1 cellular context compared by ENCODE assay signal in the genomic region with DNA sequence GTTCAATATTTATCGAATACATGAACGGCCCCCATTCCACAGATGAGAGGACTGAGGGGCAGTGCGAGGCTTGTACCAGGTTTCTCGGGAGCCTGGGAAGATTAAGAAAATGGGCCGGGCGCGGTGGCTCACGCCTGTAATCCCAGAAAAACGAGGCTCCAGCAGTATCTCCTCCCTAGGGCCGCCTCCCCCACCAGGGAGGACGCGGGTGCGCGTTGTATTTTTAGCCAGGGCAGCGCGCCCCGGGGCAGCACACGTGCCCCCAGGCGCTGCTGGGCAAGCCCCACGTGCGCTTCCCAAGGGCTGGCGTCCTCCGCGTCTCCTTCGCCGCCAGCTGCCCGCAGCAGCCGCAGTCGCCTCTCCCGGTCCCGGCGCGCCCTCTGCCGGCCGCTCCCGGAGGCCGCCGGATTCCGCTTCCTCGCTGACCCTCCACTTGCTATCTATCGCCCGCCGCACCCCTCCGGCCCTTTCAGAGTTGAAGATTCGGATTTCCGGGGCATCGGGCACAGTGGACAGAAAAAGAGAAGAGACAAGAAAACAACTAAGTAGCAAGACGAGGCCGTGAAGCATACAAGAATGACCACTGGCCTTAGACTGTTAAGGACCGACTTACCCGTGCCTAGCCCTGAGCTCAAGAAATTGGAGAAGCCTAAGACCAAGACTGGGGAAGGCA.
TF ChIP-seq lines count a peak whose summit lies in the region.

No MANE protein-coding gene starts in this region.

TF ChIP-seq in A549, 52 proteins besides CTCF, POLR2A, EP300 and RAD21 (continued from another document):
- TF ChIP-seq, protein P1, sequence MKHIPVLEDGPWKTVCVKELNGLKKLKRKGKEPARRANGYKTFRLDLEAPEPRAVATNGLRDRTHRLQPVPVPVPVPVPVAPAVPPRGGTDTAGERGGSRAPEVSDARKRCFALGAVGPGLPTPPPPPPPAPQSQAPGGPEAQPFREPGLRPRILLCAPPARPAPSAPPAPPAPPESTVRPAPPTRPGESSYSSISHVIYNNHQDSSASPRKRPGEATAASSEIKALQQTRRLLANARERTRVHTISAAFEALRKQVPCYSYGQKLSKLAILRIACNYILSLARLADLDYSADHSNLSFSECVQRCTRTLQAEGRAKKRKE (CRISPR knock-in tag; IDR thresholded peaks at IDR 0.05; ENCODE audit: low read depth) = peak; percentile 92
- TF ChIP-seq NPAS2 (CRISPR knock-in tag; IDR thresholded peaks at IDR 0.05; ENCODE audit: borderline replicate concordance) = peak; percentile 97
- TF ChIP-seq NR3C1 (IDR thresholded peaks at IDR 0.05) = no peak
- no peak for TF ChIP-seq KDM1A (IDR thresholded peaks at IDR 0.05; ENCODE audit: low read depth)
- no peak for TF ChIP-seq EHMT2 (IDR thresholded peaks at IDR 0.05; ENCODE audit: low read depth)
- TF ChIP-seq TP53 (CRISPR knock-in tag; IDR thresholded peaks at IDR 0.05) = peak; percentile 64; the same call in 1 of the 2 replicates
- TF ChIP-seq BHLHE40 (IDR thresholded peaks at IDR 0.05; ENCODE audit: low read depth, low read length) = peak; percentile 85
- peak; percentile 94 for TF ChIP-seq MYC (IDR thresholded peaks at IDR 0.05; ENCODE audit: borderline replicate concordance, low read length)
- no peak for TF ChIP-seq FOSL2 (IDR thresholded peaks at IDR 0.05)
- no peak for TF ChIP-seq FOSL2 (CRISPR knock-in tag; IDR thresholded peaks at IDR 0.05)
- no peak for TF ChIP-seq CBX8 (IDR thresholded peaks at IDR 0.05)
- no peak for TF ChIP-seq ZNF302 (CRISPR knock-in tag; IDR thresholded peaks at IDR 0.05)
- no peak for TF ChIP-seq HOXA7 (CRISPR knock-in tag; IDR thresholded peaks at IDR 0.05)
- TF ChIP-seq SMC3 (IDR thresholded peaks at IDR 0.05) = peak; percentile 99
- peak; percentile 23; the same call in 1 of the 2 replicates for TF ChIP-seq FOSB (CRISPR knock-in tag; IDR thresholded peaks at IDR 0.05)
- TF ChIP-seq, protein P2, sequence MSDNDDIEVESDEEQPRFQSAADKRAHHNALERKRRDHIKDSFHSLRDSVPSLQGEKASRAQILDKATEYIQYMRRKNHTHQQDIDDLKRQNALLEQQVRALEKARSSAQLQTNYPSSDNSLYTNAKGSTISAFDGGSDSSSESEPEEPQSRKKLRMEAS (IDR thresholded peaks at IDR 0.05) = peak; percentile 99
- TF ChIP-seq RARB (CRISPR knock-in tag; IDR thresholded peaks at IDR 0.05) = no peak
- TF ChIP-seq, protein P3, sequence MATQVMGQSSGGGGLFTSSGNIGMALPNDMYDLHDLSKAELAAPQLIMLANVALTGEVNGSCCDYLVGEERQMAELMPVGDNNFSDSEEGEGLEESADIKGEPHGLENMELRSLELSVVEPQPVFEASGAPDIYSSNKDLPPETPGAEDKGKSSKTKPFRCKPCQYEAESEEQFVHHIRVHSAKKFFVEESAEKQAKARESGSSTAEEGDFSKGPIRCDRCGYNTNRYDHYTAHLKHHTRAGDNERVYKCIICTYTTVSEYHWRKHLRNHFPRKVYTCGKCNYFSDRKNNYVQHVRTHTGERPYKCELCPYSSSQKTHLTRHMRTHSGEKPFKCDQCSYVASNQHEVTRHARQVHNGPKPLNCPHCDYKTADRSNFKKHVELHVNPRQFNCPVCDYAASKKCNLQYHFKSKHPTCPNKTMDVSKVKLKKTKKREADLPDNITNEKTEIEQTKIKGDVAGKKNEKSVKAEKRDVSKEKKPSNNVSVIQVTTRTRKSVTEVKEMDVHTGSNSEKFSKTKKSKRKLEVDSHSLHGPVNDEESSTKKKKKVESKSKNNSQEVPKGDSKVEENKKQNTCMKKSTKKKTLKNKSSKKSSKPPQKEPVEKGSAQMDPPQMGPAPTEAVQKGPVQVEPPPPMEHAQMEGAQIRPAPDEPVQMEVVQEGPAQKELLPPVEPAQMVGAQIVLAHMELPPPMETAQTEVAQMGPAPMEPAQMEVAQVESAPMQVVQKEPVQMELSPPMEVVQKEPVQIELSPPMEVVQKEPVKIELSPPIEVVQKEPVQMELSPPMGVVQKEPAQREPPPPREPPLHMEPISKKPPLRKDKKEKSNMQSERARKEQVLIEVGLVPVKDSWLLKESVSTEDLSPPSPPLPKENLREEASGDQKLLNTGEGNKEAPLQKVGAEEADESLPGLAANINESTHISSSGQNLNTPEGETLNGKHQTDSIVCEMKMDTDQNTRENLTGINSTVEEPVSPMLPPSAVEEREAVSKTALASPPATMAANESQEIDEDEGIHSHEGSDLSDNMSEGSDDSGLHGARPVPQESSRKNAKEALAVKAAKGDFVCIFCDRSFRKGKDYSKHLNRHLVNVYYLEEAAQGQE (IDR thresholded peaks at IDR 0.05) = no peak
- TF ChIP-seq, protein P4, sequence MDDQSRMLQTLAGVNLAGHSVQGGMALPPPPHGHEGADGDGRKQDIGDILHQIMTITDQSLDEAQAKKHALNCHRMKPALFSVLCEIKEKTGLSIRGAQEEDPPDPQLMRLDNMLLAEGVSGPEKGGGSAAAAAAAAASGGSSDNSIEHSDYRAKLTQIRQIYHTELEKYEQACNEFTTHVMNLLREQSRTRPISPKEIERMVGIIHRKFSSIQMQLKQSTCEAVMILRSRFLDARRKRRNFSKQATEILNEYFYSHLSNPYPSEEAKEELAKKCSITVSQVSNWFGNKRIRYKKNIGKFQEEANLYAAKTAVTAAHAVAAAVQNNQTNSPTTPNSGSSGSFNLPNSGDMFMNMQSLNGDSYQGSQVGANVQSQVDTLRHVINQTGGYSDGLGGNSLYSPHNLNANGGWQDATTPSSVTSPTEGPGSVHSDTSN (IDR thresholded peaks at IDR 0.05) = no peak
- no peak for TF ChIP-seq JUNB (IDR thresholded peaks at IDR 0.05)
- TF ChIP-seq HEYL (CRISPR knock-in tag; IDR thresholded peaks at IDR 0.05) = 0 out of 2 replicates have a peak, but pooled peaks have one; percentile 75
- TF ChIP-seq JUN (IDR thresholded peaks at IDR 0.05) = no peak
- 0 out of 2 replicates have a peak, but pooled peaks have one; percentile 9 for TF ChIP-seq NFE2L2 (conservative IDR thresholded peaks at IDR 0.05; ENCODE audit: low read length)
- TF ChIP-seq ESRRA (IDR thresholded peaks at IDR 0.05; ENCODE audit: borderline replicate concordance, low read length) = 0 out of 2 replicates have a peak, but pooled peaks have one; percentile 25
- no peak for TF ChIP-seq CHD4 (IDR thresholded peaks at IDR 0.05; ENCODE audit: borderline replicate concordance)
- TF ChIP-seq, protein P5, sequence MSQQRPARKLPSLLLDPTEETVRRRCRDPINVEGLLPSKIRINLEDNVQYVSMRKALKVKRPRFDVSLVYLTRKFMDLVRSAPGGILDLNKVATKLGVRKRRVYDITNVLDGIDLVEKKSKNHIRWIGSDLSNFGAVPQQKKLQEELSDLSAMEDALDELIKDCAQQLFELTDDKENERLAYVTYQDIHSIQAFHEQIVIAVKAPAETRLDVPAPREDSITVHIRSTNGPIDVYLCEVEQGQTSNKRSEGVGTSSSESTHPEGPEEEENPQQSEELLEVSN (IDR thresholded peaks at IDR 0.05; ENCODE audit: borderline replicate concordance, low read depth) = peak; percentile 96
- TF ChIP-seq, protein P6, sequence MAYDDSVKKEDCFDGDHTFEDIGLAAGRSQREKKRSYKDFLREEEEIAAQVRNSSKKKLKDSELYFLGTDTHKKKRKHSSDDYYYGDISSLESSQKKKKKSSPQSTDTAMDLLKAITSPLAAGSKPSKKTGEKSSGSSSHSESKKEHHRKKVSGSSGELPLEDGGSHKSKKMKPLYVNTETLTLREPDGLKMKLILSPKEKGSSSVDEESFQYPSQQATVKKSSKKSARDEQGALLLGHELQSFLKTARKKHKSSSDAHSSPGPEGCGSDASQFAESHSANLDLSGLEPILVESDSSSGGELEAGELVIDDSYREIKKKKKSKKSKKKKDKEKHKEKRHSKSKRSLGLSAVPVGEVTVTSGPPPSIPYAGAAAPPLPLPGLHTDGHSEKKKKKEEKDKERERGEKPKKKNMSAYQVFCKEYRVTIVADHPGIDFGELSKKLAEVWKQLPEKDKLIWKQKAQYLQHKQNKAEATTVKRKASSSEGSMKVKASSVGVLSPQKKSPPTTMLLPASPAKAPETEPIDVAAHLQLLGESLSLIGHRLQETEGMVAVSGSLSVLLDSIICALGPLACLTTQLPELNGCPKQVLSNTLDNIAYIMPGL (CRISPR knock-in tag; IDR thresholded peaks at IDR 0.05; ENCODE audit: borderline replicate concordance) = 0 out of 2 replicates have a peak, but pooled peaks have one; percentile 57
- no peak for TF ChIP-seq CEBPB (IDR thresholded peaks at IDR 0.05)
- no peak for TF ChIP-seq SREBF2 (IDR thresholded peaks at IDR 0.05)
- TF ChIP-seq HDAC2 (IDR thresholded peaks at IDR 0.05) = no peak
- TF ChIP-seq RNF2 (IDR thresholded peaks at IDR 0.05; ENCODE audit: borderline replicate concordance, low read depth) = no peak; the same call in 1 of the 2 replicates
- no peak for TF ChIP-seq RFX5 (IDR thresholded peaks at IDR 0.05)
- TF ChIP-seq, protein P7, sequence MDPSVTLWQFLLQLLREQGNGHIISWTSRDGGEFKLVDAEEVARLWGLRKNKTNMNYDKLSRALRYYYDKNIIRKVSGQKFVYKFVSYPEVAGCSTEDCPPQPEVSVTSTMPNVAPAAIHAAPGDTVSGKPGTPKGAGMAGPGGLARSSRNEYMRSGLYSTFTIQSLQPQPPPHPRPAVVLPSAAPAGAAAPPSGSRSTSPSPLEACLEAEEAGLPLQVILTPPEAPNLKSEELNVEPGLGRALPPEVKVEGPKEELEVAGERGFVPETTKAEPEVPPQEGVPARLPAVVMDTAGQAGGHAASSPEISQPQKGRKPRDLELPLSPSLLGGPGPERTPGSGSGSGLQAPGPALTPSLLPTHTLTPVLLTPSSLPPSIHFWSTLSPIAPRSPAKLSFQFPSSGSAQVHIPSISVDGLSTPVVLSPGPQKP (IDR thresholded peaks at IDR 0.05; ENCODE audit: low read depth, low read length) = no peak
- TF ChIP-seq EHF (CRISPR knock-in tag; IDR thresholded peaks at IDR 0.05) = 0 out of 2 replicates have a peak, but pooled peaks have one; percentile 21
- no peak for TF ChIP-seq CHD2 (IDR thresholded peaks at IDR 0.05; ENCODE audit: low read length, partially characterized antibody)
- peak; percentile 84; the same call in 1 of the 2 replicates for TF ChIP-seq HOXB13 (CRISPR knock-in tag; IDR thresholded peaks at IDR 0.05; ENCODE audit: low read depth)
- no peak for TF ChIP-seq MAZ (IDR thresholded peaks at IDR 0.05; ENCODE audit: borderline replicate concordance, low read depth, low read length)
TF ChIP-seq in A549: peak in this region for 17.
